In the genomic region with DNA sequence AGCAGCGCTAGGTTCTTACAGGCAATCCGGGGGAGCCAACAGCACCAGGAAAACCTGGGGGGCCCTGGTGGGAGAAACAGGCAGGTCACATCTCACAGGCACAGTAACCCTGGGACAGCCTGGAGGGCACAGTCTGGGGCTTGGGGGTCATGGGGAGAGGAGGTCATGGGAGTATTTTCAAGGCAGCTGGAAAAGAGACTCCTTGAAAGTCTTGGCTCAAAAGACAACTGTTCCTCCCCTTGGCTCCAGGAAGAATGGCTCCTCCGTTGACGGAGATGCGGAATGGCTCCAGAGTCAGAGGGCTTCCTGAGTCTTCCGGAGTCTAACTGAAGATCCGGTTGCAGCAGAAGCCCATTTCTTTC, we compare ENCODE assay signal across 2 cellular contexts.
TF ChIP-seq lines count a peak whose summit lies in the region.

No MANE protein-coding gene starts in this region.

TF ChIP-seq in IMR-90, 13 proteins besides CTCF, POLR2A, EP300 and RAD21:
- no peak for TF ChIP-seq RCOR1 (IDR thresholded peaks at IDR 0.05; ENCODE audit: insufficient replicate concordance, low read length)
- TF ChIP-seq MAFK (IDR thresholded peaks at IDR 0.05; ENCODE audit: low read depth, low read length), result no peak
- TF ChIP-seq CEBPB (IDR thresholded peaks at IDR 0.05; ENCODE audit: low read depth, low read length), result no peak
- no peak for TF ChIP-seq CHD1 (IDR thresholded peaks at IDR 0.05; ENCODE audit: low read depth, low read length)
- no peak for TF ChIP-seq MAZ (IDR thresholded peaks at IDR 0.05; ENCODE audit: borderline replicate concordance, low read depth, low read length)
- no peak for TF ChIP-seq NFE2L2 (IDR thresholded peaks at IDR 0.05; ENCODE audit: low read depth, low read length)
- TF ChIP-seq MXI1 (IDR thresholded peaks at IDR 0.05; ENCODE audit: borderline replicate concordance, low read depth, low read length), result no peak
- no peak for TF ChIP-seq SMC3 (IDR thresholded peaks at IDR 0.05; ENCODE audit: low read depth, low read length)
- TF ChIP-seq FOS (IDR thresholded peaks at IDR 0.05; ENCODE audit: low read depth, low read length), result no peak
- TF ChIP-seq BHLHE40 (IDR thresholded peaks at IDR 0.05; ENCODE audit: low read depth, low read length), result no peak
- TF ChIP-seq, protein P1, sequence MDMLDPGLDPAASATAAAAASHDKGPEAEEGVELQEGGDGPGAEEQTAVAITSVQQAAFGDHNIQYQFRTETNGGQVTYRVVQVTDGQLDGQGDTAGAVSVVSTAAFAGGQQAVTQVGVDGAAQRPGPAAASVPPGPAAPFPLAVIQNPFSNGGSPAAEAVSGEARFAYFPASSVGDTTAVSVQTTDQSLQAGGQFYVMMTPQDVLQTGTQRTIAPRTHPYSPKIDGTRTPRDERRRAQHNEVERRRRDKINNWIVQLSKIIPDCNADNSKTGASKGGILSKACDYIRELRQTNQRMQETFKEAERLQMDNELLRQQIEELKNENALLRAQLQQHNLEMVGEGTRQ (IDR thresholded peaks at IDR 0.05; ENCODE audit: low read depth, low read length), result no peak
- no peak for TF ChIP-seq RFX5 (IDR thresholded peaks at IDR 0.05; ENCODE audit: low read depth, low read length)

TF ChIP-seq in K562, 482 proteins besides CTCF, POLR2A, EP300 and RAD21:
- TF ChIP-seq, protein P2, sequence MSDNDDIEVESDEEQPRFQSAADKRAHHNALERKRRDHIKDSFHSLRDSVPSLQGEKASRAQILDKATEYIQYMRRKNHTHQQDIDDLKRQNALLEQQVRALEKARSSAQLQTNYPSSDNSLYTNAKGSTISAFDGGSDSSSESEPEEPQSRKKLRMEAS (CRISPR knock-in tag; IDR thresholded peaks at IDR 0.05), result 0 out of 2 replicates have a peak, but pooled peaks have one; percentile 25
- TF ChIP-seq POLR2G (IDR thresholded peaks at IDR 0.05; ENCODE audit: low read depth, low read length), result no peak
- TF ChIP-seq, protein P3, sequence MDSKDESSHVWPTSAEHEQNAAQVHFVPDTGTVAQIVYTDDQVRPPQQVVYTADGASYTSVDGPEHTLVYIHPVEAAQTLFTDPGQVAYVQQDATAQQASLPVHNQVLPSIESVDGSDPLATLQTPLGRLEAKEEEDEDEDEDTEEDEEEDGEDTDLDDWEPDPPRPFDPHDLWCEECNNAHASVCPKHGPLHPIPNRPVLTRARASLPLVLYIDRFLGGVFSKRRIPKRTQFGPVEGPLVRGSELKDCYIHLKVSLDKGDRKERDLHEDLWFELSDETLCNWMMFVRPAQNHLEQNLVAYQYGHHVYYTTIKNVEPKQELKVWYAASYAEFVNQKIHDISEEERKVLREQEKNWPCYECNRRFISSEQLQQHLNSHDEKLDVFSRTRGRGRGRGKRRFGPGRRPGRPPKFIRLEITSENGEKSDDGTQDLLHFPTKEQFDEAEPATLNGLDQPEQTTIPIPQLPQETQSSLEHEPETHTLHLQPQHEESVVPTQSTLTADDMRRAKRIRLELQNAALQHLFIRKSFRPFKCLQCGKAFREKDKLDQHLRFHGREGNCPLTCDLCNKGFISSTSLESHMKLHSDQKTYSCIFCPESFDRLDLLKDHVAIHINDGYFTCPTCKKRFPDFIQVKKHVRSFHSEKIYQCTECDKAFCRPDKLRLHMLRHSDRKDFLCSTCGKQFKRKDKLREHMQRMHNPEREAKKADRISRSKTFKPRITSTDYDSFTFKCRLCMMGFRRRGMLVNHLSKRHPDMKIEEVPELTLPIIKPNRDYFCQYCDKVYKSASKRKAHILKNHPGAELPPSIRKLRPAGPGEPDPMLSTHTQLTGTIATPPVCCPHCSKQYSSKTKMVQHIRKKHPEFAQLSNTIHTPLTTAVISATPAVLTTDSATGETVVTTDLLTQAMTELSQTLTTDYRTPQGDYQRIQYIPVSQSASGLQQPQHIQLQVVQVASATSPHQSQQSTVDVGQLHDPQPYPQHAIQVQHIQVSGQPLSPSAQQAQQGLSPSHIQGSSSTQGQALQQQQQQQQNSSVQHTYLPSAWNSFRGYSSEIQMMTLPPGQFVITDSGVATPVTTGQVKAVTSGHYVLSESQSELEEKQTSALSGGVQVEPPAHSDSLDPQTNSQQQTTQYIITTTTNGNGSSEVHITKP (IDR thresholded peaks at IDR 0.05; ENCODE audit: partially characterized antibody), result peak; percentile 58
TF ChIP-seq in K562: peak in this region for 2.
